Comparison of ENCODE assay signal across 1 cellular context in genomic region chr11:75013051-75013450, GRCh38.
TF ChIP-seq lines count a peak whose summit lies in the region.

No MANE protein-coding gene starts in this region.

TF ChIP-seq in K562, 482 proteins besides CTCF, POLR2A, EP300 and RAD21 (continued from another document and continues in another):
- peak; percentile 70; the same call in 1 of the 2 replicates for TF ChIP-seq EHMT2 (IDR thresholded peaks at IDR 0.05)
- no peak for TF ChIP-seq RBM15 (IDR thresholded peaks at IDR 0.05; ENCODE audit: insufficient read depth, low read length)
- TF ChIP-seq NFE2 (IDR thresholded peaks at IDR 0.05; ENCODE audit: low read depth) = peak; percentile 82
- TF ChIP-seq NR2C1 (IDR thresholded peaks at IDR 0.05) = no peak
- no peak for TF ChIP-seq NR2C1 (tag; IDR thresholded peaks at IDR 0.05)
- TF ChIP-seq ZNF586 (CRISPR knock-in tag; conservative IDR thresholded peaks at IDR 0.05) = no peak
- TF ChIP-seq NFYB (IDR thresholded peaks at IDR 0.05; ENCODE audit: extremely low read depth, insufficient read length) = no peak
- TF ChIP-seq MTA1 (IDR thresholded peaks at IDR 0.05; ENCODE audit: borderline replicate concordance) = no peak
- no peak for TF ChIP-seq HNRNPK (IDR thresholded peaks at IDR 0.05; ENCODE audit: low read depth, low read length, poor library complexity, severe bottlenecking)
- TF ChIP-seq LEF1 (IDR thresholded peaks at IDR 0.05) = peak; percentile 100
- peak; percentile 88 for TF ChIP-seq MAFF (IDR thresholded peaks at IDR 0.05; ENCODE audit: low read length)
- TF ChIP-seq KLF16 (IDR thresholded peaks at IDR 0.05) = no peak
- TF ChIP-seq E4F1 (CRISPR knock-in tag; IDR thresholded peaks at IDR 0.05; ENCODE audit: borderline replicate concordance) = no peak
- no peak for TF ChIP-seq ZNF12 (CRISPR knock-in tag; IDR thresholded peaks at IDR 0.05)
- TF ChIP-seq KAT7 (CRISPR knock-in tag; IDR thresholded peaks at IDR 0.05; ENCODE audit: borderline replicate concordance) = no peak
- no peak for TF ChIP-seq ATF7 (IDR thresholded peaks at IDR 0.05)
- no peak for TF ChIP-seq ZNF507 (tag; conservative IDR thresholded peaks at IDR 0.05)
- TF ChIP-seq HMGN3 (IDR thresholded peaks at IDR 0.05; ENCODE audit: borderline replicate concordance, extremely low read depth, insufficient read length, low read depth, low read length) = no peak
- no peak for TF ChIP-seq TAF7 (tag; IDR thresholded peaks at IDR 0.05)
- TF ChIP-seq IRF1 (CRISPR knock-in tag; IDR thresholded peaks at IDR 0.05; ENCODE audit: borderline replicate concordance) = no peak
- TF ChIP-seq ZNF764 (CRISPR knock-in tag; IDR thresholded peaks at IDR 0.05; ENCODE audit: low read depth) = no peak
- no peak for TF ChIP-seq ZNF609 (CRISPR knock-in tag; IDR thresholded peaks at IDR 0.05; ENCODE audit: borderline replicate concordance)
- TF ChIP-seq SAP30 (IDR thresholded peaks at IDR 0.05; ENCODE audit: borderline replicate concordance, insufficient read depth, low read depth, low read length, poor library complexity, severe bottlenecking) = no peak
- no peak for TF ChIP-seq MYNN (IDR thresholded peaks at IDR 0.05)
- no peak for TF ChIP-seq MYNN (CRISPR knock-in tag; IDR thresholded peaks at IDR 0.05)
- peak; percentile 98 for TF ChIP-seq TCF7 (IDR thresholded peaks at IDR 0.05; ENCODE audit: borderline replicate concordance)
- no peak for TF ChIP-seq HINFP (tag; conservative IDR thresholded peaks at IDR 0.05; ENCODE audit: low read depth)
- TF ChIP-seq ZNF134 (CRISPR knock-in tag; conservative IDR thresholded peaks at IDR 0.05) = no peak
- TF ChIP-seq FOXK2 (conservative IDR thresholded peaks at IDR 0.05 in 1 of 2, IDR thresholded peaks at IDR 0.05 in 1 of 2; ENCODE audit: low read depth in 2 of 2) = no peak
- no peak for TF ChIP-seq ZNF79 (CRISPR knock-in tag; IDR thresholded peaks at IDR 0.05; ENCODE audit: low read depth)
- TF ChIP-seq ZNF778 (CRISPR knock-in tag; IDR thresholded peaks at IDR 0.05) = no peak
- no peak for TF ChIP-seq YY1 (IDR thresholded peaks at IDR 0.05; ENCODE audit: borderline replicate concordance in 1 of 3, control insufficient read depth in 1 of 3, extremely low read depth in 1 of 3, insufficient read depth in 3 of 3, insufficient read length in 1 of 3, insufficient replicate concordance in 2 of 3, low read depth in 1 of 3, low read length in 2 of 3)
- no peak for TF ChIP-seq MEF2D (tag; conservative IDR thresholded peaks at IDR 0.05; ENCODE audit: low read depth)
- no peak for TF ChIP-seq CCAR2 (IDR thresholded peaks at IDR 0.05; ENCODE audit: low read depth, low read length)
- TF ChIP-seq HLTF (IDR thresholded peaks at IDR 0.05) = no peak
- no peak for TF ChIP-seq ILF3 (IDR thresholded peaks at IDR 0.05; ENCODE audit: borderline replicate concordance)
- peak; percentile 71 for TF ChIP-seq CBFA2T2 (conservative IDR thresholded peaks at IDR 0.05)
- no peak for TF ChIP-seq KHSRP (IDR thresholded peaks at IDR 0.05)
- no peak for TF ChIP-seq BCL6 (CRISPR knock-in tag; IDR thresholded peaks at IDR 0.05)
- no peak for TF ChIP-seq SMARCC2 (IDR thresholded peaks at IDR 0.05; ENCODE audit: low read depth)
- no peak for TF ChIP-seq CAMTA2 (CRISPR knock-in tag; conservative IDR thresholded peaks at IDR 0.05)
- no peak for TF ChIP-seq DNMT1 (IDR thresholded peaks at IDR 0.05)
- TF ChIP-seq MEIS2 (IDR thresholded peaks at IDR 0.05; ENCODE audit: partially characterized antibody) = peak; percentile 96
- no peak for TF ChIP-seq MAX (CRISPR knock-in tag; IDR thresholded peaks at IDR 0.05)
- TF ChIP-seq ELK1 (CRISPR knock-in tag; IDR thresholded peaks at IDR 0.05) = no peak
- no peak for TF ChIP-seq NR2F6 (CRISPR knock-in tag; IDR thresholded peaks at IDR 0.05)
- no peak for TF ChIP-seq ZNF785 (CRISPR knock-in tag; IDR thresholded peaks at IDR 0.05)
- TF ChIP-seq FOXJ3 (CRISPR knock-in tag; IDR thresholded peaks at IDR 0.05) = no peak
- no peak for TF ChIP-seq KAT8 (IDR thresholded peaks at IDR 0.05; ENCODE audit: low read depth)
- no peak for TF ChIP-seq PCBP1 (IDR thresholded peaks at IDR 0.05; ENCODE audit: low read depth, low read length, poor library complexity, severe bottlenecking)
- TF ChIP-seq ZSCAN32 (CRISPR knock-in tag; IDR thresholded peaks at IDR 0.05) = no peak
- TF ChIP-seq MAFK (IDR thresholded peaks at IDR 0.05; ENCODE audit: low read length) = peak; percentile 91
- TF ChIP-seq ZNF444 (CRISPR knock-in tag; IDR thresholded peaks at IDR 0.05) = no peak
- TF ChIP-seq CTBP1 (IDR thresholded peaks at IDR 0.05; ENCODE audit: borderline replicate concordance) = peak; percentile 44; the same call in 1 of the 2 replicates
- no peak for TF ChIP-seq ZKSCAN3 (CRISPR knock-in tag; IDR thresholded peaks at IDR 0.05)
- peak; percentile 58; the same call in 1 of the 2 replicates for TF ChIP-seq NCOR1 (IDR thresholded peaks at IDR 0.05)
- no peak for TF ChIP-seq RNF219 (CRISPR knock-in tag; IDR thresholded peaks at IDR 0.05)
- TF ChIP-seq SIN3B (IDR thresholded peaks at IDR 0.05; ENCODE audit: low read depth) = no peak
- no peak for TF ChIP-seq CEBPZ (IDR thresholded peaks at IDR 0.05; ENCODE audit: borderline replicate concordance, low read depth, low read length)
- TF ChIP-seq HNRNPUL1 (IDR thresholded peaks at IDR 0.05; ENCODE audit: low read length) = no peak
- TF ChIP-seq TBP (optimal IDR thresholded peaks at IDR 0.05; ENCODE audit: low read depth, low read length) = no peak
- TF ChIP-seq TAF1 (IDR thresholded peaks at IDR 0.05; ENCODE audit: control insufficient read depth, extremely low read depth, insufficient read depth, low read length, severe bottlenecking) = no peak
